Comparison of ENCODE assay signal across 8 cellular contexts in the genomic region with DNA sequence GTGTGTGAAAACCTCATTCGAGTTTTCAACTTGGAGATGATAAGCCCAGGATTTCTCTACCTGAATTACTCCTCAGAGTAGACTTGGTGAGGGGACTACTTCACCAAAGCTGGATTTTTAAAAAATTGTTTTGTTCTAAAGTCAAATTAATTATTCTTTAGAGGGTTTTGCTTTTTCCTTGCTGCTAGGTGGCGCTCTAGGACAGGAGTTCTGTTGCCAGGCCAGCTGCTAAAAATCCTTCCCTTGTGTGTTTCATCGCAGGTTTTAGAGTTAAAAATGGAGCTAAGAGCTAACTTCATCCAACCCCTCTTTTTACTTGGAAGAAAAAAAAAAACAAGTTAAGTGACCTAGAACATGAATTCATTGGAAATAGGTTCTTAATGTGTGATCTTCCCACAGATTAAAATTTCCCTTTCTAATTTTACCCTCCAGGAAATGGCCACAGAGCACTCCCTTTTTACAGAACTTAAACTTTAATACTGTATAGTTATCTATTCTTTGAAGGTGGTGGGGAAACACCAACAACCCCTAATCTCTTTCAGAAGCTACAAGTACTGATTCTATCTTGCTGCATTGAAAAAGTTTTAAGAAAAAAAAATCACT. TPM values are rescaled to one million over a fixed set of nuclear protein-coding genes. Genes with fewer than 3 reads are reported as not detected.
DNase-seq lines count a peak whose midpoint lies in the region; ATAC-seq and TF ChIP-seq lines count a peak whose summit lies in the region.

No MANE protein-coding gene starts in this region.

- no peak overlapping the region for H3K4me3 Mint-ChIP-seq in activated CD8-positive, alpha-beta memory T cell treated with anti-CD3 and anti-CD28 coated beads, Interleukin-2, amount 10 ng/mL, durations not matched to agents 7 days and 5 days

- peaks cover 6% of the 10 kb centered on the region for H3K27me3 Mint-ChIP-seq in activated CD8-positive, alpha-beta memory T cell treated with anti-CD3 and anti-CD28 coated beads, Interleukin-2, amount 10 ng/mL, durations not matched to agents 7 days and 5 days

- H3K36me3 Mint-ChIP-seq in activated CD8-positive, alpha-beta memory T cell treated with anti-CD3 and anti-CD28 coated beads, Interleukin-2, amount 10 ng/mL, durations not matched to agents 7 days and 5 days: no peaks in the 10 kb centered on the region

- H3K4me1 ChIP-seq in esophagus muscularis mucosa (peaks cover 9 to 14% (median 12%) of the 10 kb centered on the region in 4 donors), upper lobe of left lung (peaks cover 0 to 12% (median 7%) of the 10 kb centered on the region in 4 donors)

- H3K9me3 ChIP-seq in esophagus muscularis mucosa (no peaks in the 10 kb centered on the region), upper lobe of left lung (no peaks in the 10 kb centered on the region)

- H3K4me3 ChIP-seq in esophagus muscularis mucosa: no peak overlapping the region
- no peak overlapping the region for H3K4me3 ChIP-seq in upper lobe of left lung

- H3K27me3 ChIP-seq in esophagus muscularis mucosa: no peaks in the 10 kb centered on the region
- no peaks in the 10 kb centered on the region for H3K27me3 ChIP-seq in upper lobe of left lung

- CTCF ChIA-PET in activated CD8-positive, alpha-beta memory T cell treated with anti-CD3 and anti-CD28 coated beads, Interleukin-2, amount 10 ng/mL, durations not matched to agents 7 days and 5 days (lab: Charles Lee): interaction anchor here (0.6 to 4.3 kb wide), 21 partner anchors 8 to 705 kb away, joined by 3 to 222 read pairs (median 4); no protein-coding TSS in a partner anchor

- WGBS in esophagus muscularis mucosa: 4% methylated on average over 3 of the region's 3 CpGs
- WGBS in upper lobe of left lung, 2 donors: 0 to 3% methylated on average over 3 of the region's 3 CpGs

- H3K4me1 Mint-ChIP-seq in activated CD8-positive, alpha-beta memory T cell treated with anti-CD3 and anti-CD28 coated beads, Interleukin-2, amount 10 ng/mL, durations not matched to agents 7 days and 5 days: no peaks in the 10 kb centered on the region

- H3K27ac Mint-ChIP-seq in activated CD8-positive, alpha-beta memory T cell treated with anti-CD3 and anti-CD28 coated beads, Interleukin-2, amount 10 ng/mL, durations not matched to agents 7 days and 5 days: no peak overlapping the region

- TF ChIP-seq CTCF in esophagus muscularis mucosa (IDR thresholded peaks at IDR 0.05) (peak; percentile 67 to 71 (median 70)), upper lobe of left lung (IDR thresholded peaks at IDR 0.05) (peak; percentile 31 to 64 (median 58))

- peak; percentile 63 for DNase-seq in COLO829 (ENCODE audit: low spot score)
- DNase-seq in NCI-H82 treated with DMSO at 0.1 percent for 48 hours (lab: John Stamatoyannopoulos, UW; ENCODE audit: unreplicated experiment): peak; percentile 72
- DNase-seq in activated CD8-positive, alpha-beta memory T cell treated with anti-CD3 and anti-CD28 coated beads, Interleukin-2, amount 10 ng/mL, durations not matched to agents 7 days and 5 days: peak; percentile 63
- no peak for DNase-seq in esophagus muscularis mucosa (ENCODE audit: extremely low spot score)
- peak in 31 of 56 donors; percentile 1 to 65 (median 17) for DNase-seq in nucleus accumbens (lab: John Stamatoyannopoulos, UW)
- no peak for DNase-seq in upper lobe of left lung
- DNase-seq in NK-92 (lab: John Stamatoyannopoulos, UW; ENCODE audit: unreplicated experiment): no peak

- no peaks in the 10 kb centered on the region for H3K36me3 ChIP-seq in esophagus muscularis mucosa
- H3K36me3 ChIP-seq in upper lobe of left lung: no peaks in the 10 kb centered on the region

- TF ChIP-seq EP300 in esophagus muscularis mucosa (IDR thresholded peaks at IDR 0.05) (no peak), upper lobe of left lung (IDR thresholded peaks at IDR 0.05) (no peak)

- no peaks in the 10 kb centered on the region for H3K9me3 Mint-ChIP-seq in activated CD8-positive, alpha-beta memory T cell treated with anti-CD3 and anti-CD28 coated beads, Interleukin-2, amount 10 ng/mL, durations not matched to agents 7 days and 5 days (ENCODE audit: low read depth)

- ATAC-seq in HG03432 (IDR thresholded peaks at IDR 0.05; ENCODE audit: unreplicated experiment) (peak; percentile 34), upper lobe of left lung (ENCODE audit: low FRiP score in 2 of 2) (peak in 1 of 2 donors; percentile 53)
- no peak for ATAC-seq in activated CD8-positive, alpha-beta memory T cell treated with anti-CD3 and anti-CD28 coated beads, Interleukin-2, amount 10 ng/mL, durations not matched to agents 7 days and 5 days

- H3K27ac ChIP-seq in esophagus muscularis mucosa (replicated peaks in 1 of 4): no peak overlapping the region
- no peak overlapping the region for H3K27ac ChIP-seq in upper lobe of left lung

- intact Hi-C loops in esophagus muscularis mucosa (cut with DNase I): loop anchor here (1.0 kb wide), 1 partner anchor 102 kb away; no protein-coding TSS in a partner anchor

- no peak for TF ChIP-seq POLR2A in esophagus muscularis mucosa (IDR thresholded peaks at IDR 0.05; ENCODE audit: low read depth)
- TF ChIP-seq POLR2A in upper lobe of left lung (IDR thresholded peaks at IDR 0.05): no peak

RNA-seq across cellular contexts. Expression of a gene that starts 36.7 kb away (rescaled TPM):
- not detected for total RNA-seq in activated CD8-positive, alpha-beta memory T cell treated with anti-CD3 and anti-CD28 coated beads, Interleukin-2, amount 10 ng/mL, durations not matched to agents 7 days and 5 days
- total RNA-seq in esophagus muscularis mucosa (under 1 TPM; under 0.01 to 0.50 (median 0.24) TPM), upper lobe of left lung (under 1 TPM in 1 of 6 donors, not detected in 5; 0.10 TPM)

Comparison
In these comparisons a context has a peak if more than half of its experiments do, and no peak if none do; other contexts are left out.
1. DNase-seq: peak in COLO829 (single experiment), NCI-H82 treated with DMSO at 0.1 percent for 48 hours (single experiment), activated CD8-positive, alpha-beta memory T cell treated with anti-CD3 and anti-CD28 coated beads, Interleukin-2, amount 10 ng/mL, durations not matched to agents 7 days and 5 days (single experiment) and nucleus accumbens (31 of 56); none in esophagus muscularis mucosa (single experiment), upper lobe of left lung (0 of 2) and NK-92 (single experiment).